21 cellular contexts compared by ENCODE assay signal in genomic region chr15:80920271-80920699, GRCh38.
DNase-seq lines count a peak whose midpoint lies in the region; ATAC-seq and TF ChIP-seq lines count a peak whose summit lies in the region.
"Had no signal": no experiment of that assay in that cellular context is flagged by ENCODE, and none has a peak within 500 bp of the region (broad histone marks: within the 10 kb centered on the region; RNA-seq: fewer than 3 reads in every experiment).

No MANE protein-coding gene starts in this region.

- H3K4me1 Mint-ChIP-seq in effector memory CD8-positive, alpha-beta T cell (ENCODE audit: low read depth in 2 of 2), result peaks cover 16 to 23% of the 10 kb centered on the region in 2 donors

- H3K27ac Mint-ChIP-seq in effector memory CD8-positive, alpha-beta T cell, result peak overlapping the region; percentile 84 to 87

- no peaks in the 10 kb centered on the region for H3K27me3 Mint-ChIP-seq in effector memory CD8-positive, alpha-beta T cell

- H3K4me3 ChIP-seq in BLaER1, result no peak overlapping the region
- H3K4me3 ChIP-seq in dorsolateral prefrontal cortex, result no peak overlapping the region
- H3K4me3 ChIP-seq: mucosa of descending colon, uterus had no signal

- no peak for TF ChIP-seq CTCF in GM10266 (IDR thresholded peaks at IDR 0.05; ENCODE audit: control insufficient read depth, insufficient read depth, low read depth, missing control alignments)
- no peak for TF ChIP-seq CTCF in dorsolateral prefrontal cortex (IDR thresholded peaks at IDR 0.05 in 54 of 56, conservative IDR thresholded peaks at IDR 0.05 in 2 of 56; ENCODE audit: low read depth in 1 of 56, partially characterized antibody in 56 of 56)

- H3K9me3 Mint-ChIP-seq in effector memory CD8-positive, alpha-beta T cell, result no peaks in the 10 kb centered on the region

- no peaks in the 10 kb centered on the region for H3K36me3 Mint-ChIP-seq in effector memory CD8-positive, alpha-beta T cell (ENCODE audit: insufficient read depth)

- ATAC-seq in effector memory CD8-positive, alpha-beta T cell (replicated peaks), result peak; percentile 37
- ATAC-seq in HG02870 (IDR thresholded peaks at IDR 0.05; ENCODE audit: unreplicated experiment), result no peak
- ATAC-seq: mucosa of descending colon had no signal

- peak overlapping the region; percentile 15 for H3K4me2 ChIP-seq in BLaER1
- H3K4me2 ChIP-seq: KMS-11 had no signal

- peak overlapping the region; percentile 10 to 15 for H3K4me3 Mint-ChIP-seq in effector memory CD8-positive, alpha-beta T cell

- no peaks in the 10 kb centered on the region; the same call in 1 of the 2 replicates for H3K36me3 ChIP-seq in BLaER1
- H3K36me3 ChIP-seq: uterus had no signal

- no peaks in the 10 kb centered on the region for H4K20me1 ChIP-seq in BLaER1

- no peaks in the 10 kb centered on the region for H3K9me3 ChIP-seq in BLaER1
- H3K9me3 ChIP-seq: mucosa of descending colon, uterus had no signal

- intact Hi-C loops in dorsolateral prefrontal cortex (cut with DNase I), result no loop called here

- no peak overlapping the region for H3K9ac ChIP-seq in BLaER1
- H3K9ac ChIP-seq: KMS-11 had no signal

- H3K27ac ChIP-seq in BLaER1, result no peak overlapping the region
- H3K27ac ChIP-seq in dorsolateral prefrontal cortex, result no peak overlapping the region
- H3K27ac ChIP-seq: KMS-11, uterus had no signal

- DNase-seq in GM10266 (ENCODE audit: extremely low spot score) (peak; percentile 19), dorsolateral prefrontal cortex (no peak), NCI-H345 treated with DMSO at 0.1 percent for 48 hours (lab: John Stamatoyannopoulos, UW; ENCODE audit: unreplicated experiment) (no peak)
- peak; percentile 3 to 28 for DNase-seq in activated CD4-positive, alpha-beta T cell treated with anti-CD3 and anti-CD28 coated beads, Interleukin-2, amount 50 U/mL, for 48 hours
- peak in 1 of 3 experiments; percentile 1 for DNase-seq in effector memory CD8-positive, alpha-beta T cell
- DNase-seq: amygdala; COR-L47; effector CD8-positive, alpha-beta T cell; EL; glutamatergic neuron; mucosa of descending colon; NCI-H1048; NCI-H2107; NCI-H524; retina; Right ventricle myocardium superior; substantia nigra; uterus had no signal

- H3K4me1 ChIP-seq in BLaER1, result peaks cover 8% of the 10 kb centered on the region
- H3K4me1 ChIP-seq: uterus had no signal

- no peaks in the 10 kb centered on the region for H3K27me3 ChIP-seq in BLaER1
- no peaks in the 10 kb centered on the region for H3K27me3 ChIP-seq in dorsolateral prefrontal cortex
- H3K27me3 ChIP-seq: uterus had no signal

Comparison
In these comparisons a context has a peak if more than half of its experiments do, and no peak if none do; other contexts are left out.
1. DNase-seq: peak in GM10266 (single experiment) and activated CD4-positive, alpha-beta T cell treated with anti-CD3 and anti-CD28 coated beads, Interleukin-2, amount 50 U/mL, for 48 hours (2 of 2); none in dorsolateral prefrontal cortex (0 of 10) and NCI-H345 treated with DMSO at 0.1 percent for 48 hours (single experiment).